Comparison of ENCODE assay signal across 2 cellular contexts in the genomic region with DNA sequence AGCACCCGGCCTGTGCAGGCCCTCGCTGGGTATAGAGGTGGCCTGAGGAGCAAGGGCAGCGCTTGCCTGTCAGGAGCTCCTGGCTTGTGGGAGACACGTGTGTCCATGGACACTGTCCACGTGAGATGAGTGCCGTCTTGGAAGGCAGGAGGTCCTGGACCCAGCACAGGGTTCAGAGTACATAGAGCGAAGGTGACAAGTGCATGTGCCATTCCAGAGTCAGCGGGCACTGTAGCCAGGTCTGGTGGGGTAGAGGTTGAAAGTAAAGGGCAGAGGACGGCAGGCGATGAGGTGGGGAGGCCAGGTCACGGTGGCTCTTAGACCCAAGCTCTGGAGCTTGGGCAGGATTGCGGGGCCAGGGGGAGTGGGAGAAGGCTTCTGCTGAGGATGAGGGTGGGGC.
TF ChIP-seq lines count a peak whose summit lies in the region.

No MANE protein-coding gene starts in this region.

TF ChIP-seq in liver, 16 proteins besides CTCF, POLR2A, EP300 and RAD21:
- TF ChIP-seq GABPA (IDR thresholded peaks at IDR 0.05 in 1 of 2, conservative IDR thresholded peaks at IDR 0.05 in 1 of 2) (peak in 1 of 2 donors; percentile 62), YY1 (IDR thresholded peaks at IDR 0.05) (peak; percentile 73), HNF4G (IDR thresholded peaks at IDR 0.05) (peak; percentile 99), EGR1 (IDR thresholded peaks at IDR 0.05; ENCODE audit: low read depth in 2 of 2) (peak in 1 of 2 donors; percentile 68), TAF1 (conservative IDR thresholded peaks at IDR 0.05) (no peak), SP1 (IDR thresholded peaks at IDR 0.05) (peak; percentile 80), NR2F2 (IDR thresholded peaks at IDR 0.05) (peak; percentile 84), FOXA1 (IDR thresholded peaks at IDR 0.05) (peak; percentile 76), REST (IDR thresholded peaks at IDR 0.05) (peak; percentile 33), JUND (IDR thresholded peaks at IDR 0.05) (peak; percentile 65 to 86), MAX (IDR thresholded peaks at IDR 0.05) (peak; percentile 93), HNF4A (conservative IDR thresholded peaks at IDR 0.05) (peak; percentile 100), RXRA (IDR thresholded peaks at IDR 0.05) (peak; percentile 96 to 99), FOXA2 (IDR thresholded peaks at IDR 0.05) (peak; percentile 50)
- TF ChIP-seq, protein P1, sequence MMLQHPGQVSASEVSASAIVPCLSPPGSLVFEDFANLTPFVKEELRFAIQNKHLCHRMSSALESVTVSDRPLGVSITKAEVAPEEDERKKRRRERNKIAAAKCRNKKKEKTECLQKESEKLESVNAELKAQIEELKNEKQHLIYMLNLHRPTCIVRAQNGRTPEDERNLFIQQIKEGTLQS (IDR thresholded peaks at IDR 0.05), result no peak
- TF ChIP-seq, protein P2, sequence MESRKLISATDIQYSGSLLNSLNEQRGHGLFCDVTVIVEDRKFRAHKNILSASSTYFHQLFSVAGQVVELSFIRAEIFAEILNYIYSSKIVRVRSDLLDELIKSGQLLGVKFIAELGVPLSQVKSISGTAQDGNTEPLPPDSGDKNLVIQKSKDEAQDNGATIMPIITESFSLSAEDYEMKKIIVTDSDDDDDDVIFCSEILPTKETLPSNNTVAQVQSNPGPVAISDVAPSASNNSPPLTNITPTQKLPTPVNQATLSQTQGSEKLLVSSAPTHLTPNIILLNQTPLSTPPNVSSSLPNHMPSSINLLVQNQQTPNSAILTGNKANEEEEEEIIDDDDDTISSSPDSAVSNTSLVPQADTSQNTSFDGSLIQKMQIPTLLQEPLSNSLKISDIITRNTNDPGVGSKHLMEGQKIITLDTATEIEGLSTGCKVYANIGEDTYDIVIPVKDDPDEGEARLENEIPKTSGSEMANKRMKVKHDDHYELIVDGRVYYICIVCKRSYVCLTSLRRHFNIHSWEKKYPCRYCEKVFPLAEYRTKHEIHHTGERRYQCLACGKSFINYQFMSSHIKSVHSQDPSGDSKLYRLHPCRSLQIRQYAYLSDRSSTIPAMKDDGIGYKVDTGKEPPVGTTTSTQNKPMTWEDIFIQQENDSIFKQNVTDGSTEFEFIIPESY (IDR thresholded peaks at IDR 0.05), result peak; percentile 78

TF ChIP-seq in HepG2, 621 proteins besides CTCF, POLR2A, EP300 and RAD21:
- TF ChIP-seq PCBP2 (optimal IDR thresholded peaks at IDR 0.05; ENCODE audit: low read depth, low read length, poor library complexity, severe bottlenecking), result no peak
- no peak for TF ChIP-seq POGZ (CRISPR knock-in tag; IDR thresholded peaks at IDR 0.05)
- TF ChIP-seq, protein P3, sequence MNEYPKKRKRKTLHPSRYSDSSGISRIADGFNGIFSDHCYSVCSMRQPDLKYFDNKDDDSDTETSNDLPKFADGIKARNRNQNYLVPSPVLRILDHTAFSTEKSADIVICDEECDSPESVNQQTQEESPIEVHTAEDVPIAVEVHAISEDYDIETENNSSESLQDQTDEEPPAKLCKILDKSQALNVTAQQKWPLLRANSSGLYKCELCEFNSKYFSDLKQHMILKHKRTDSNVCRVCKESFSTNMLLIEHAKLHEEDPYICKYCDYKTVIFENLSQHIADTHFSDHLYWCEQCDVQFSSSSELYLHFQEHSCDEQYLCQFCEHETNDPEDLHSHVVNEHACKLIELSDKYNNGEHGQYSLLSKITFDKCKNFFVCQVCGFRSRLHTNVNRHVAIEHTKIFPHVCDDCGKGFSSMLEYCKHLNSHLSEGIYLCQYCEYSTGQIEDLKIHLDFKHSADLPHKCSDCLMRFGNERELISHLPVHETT (CRISPR knock-in tag; conservative IDR thresholded peaks at IDR 0.05), result no peak
